Comparison of ENCODE assay signal across 1 cellular context in genomic region chr5:141258948-141259347, GRCh38.
TF ChIP-seq lines count a peak whose summit lies in the region.

No MANE protein-coding gene starts in this region.

TF ChIP-seq in H1, 55 proteins besides CTCF, POLR2A, EP300 and RAD21:
- TF ChIP-seq JUND (IDR thresholded peaks at IDR 0.05; ENCODE audit: low read length), result no peak
- no peak for TF ChIP-seq CHD2 (IDR thresholded peaks at IDR 0.05; ENCODE audit: low read length)
- peak; percentile 96 for TF ChIP-seq ZNF274 (IDR thresholded peaks at IDR 0.05; ENCODE audit: borderline replicate concordance, extremely low read depth, low read length)
